1 cellular context compared by ENCODE assay signal in the genomic region with DNA sequence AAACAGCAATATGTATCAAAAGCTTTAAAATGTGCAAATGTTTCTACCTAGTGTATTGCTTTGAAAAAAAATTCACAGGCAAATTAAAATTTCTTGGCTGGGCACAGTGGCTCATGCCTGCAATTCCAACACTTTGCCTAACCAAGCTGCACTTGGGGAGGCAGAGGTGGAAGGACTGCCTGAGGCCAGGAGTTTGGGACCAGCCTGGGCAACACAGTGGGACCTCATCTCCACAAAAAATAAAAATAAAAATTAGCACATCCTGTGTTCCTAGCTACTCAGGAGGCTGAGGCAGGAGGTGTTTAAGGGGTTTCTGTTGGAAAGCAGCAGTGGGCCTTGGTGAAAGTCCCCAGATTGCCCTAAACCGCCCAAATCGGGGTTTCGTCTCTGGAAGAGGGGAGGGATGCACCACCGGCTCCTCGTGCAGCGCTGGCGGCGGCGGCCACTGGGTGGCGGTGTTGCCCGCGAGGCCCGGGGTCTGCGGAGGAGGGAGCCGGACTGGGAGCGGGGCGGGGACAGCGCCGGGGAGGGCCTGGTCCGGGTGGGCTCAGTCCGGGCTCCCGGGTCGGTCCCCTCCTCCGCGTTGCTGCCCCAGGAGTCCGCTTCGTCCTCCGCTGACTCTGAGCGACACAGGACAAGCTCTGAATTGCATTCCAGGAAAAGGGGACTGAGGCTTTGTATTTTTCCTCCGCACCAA.
TF ChIP-seq lines count a peak whose summit lies in the region.

No MANE protein-coding gene starts in this region.

TF ChIP-seq in HepG2, 621 proteins besides CTCF, POLR2A, EP300 and RAD21 (continued from another document):
- TF ChIP-seq, protein P1, sequence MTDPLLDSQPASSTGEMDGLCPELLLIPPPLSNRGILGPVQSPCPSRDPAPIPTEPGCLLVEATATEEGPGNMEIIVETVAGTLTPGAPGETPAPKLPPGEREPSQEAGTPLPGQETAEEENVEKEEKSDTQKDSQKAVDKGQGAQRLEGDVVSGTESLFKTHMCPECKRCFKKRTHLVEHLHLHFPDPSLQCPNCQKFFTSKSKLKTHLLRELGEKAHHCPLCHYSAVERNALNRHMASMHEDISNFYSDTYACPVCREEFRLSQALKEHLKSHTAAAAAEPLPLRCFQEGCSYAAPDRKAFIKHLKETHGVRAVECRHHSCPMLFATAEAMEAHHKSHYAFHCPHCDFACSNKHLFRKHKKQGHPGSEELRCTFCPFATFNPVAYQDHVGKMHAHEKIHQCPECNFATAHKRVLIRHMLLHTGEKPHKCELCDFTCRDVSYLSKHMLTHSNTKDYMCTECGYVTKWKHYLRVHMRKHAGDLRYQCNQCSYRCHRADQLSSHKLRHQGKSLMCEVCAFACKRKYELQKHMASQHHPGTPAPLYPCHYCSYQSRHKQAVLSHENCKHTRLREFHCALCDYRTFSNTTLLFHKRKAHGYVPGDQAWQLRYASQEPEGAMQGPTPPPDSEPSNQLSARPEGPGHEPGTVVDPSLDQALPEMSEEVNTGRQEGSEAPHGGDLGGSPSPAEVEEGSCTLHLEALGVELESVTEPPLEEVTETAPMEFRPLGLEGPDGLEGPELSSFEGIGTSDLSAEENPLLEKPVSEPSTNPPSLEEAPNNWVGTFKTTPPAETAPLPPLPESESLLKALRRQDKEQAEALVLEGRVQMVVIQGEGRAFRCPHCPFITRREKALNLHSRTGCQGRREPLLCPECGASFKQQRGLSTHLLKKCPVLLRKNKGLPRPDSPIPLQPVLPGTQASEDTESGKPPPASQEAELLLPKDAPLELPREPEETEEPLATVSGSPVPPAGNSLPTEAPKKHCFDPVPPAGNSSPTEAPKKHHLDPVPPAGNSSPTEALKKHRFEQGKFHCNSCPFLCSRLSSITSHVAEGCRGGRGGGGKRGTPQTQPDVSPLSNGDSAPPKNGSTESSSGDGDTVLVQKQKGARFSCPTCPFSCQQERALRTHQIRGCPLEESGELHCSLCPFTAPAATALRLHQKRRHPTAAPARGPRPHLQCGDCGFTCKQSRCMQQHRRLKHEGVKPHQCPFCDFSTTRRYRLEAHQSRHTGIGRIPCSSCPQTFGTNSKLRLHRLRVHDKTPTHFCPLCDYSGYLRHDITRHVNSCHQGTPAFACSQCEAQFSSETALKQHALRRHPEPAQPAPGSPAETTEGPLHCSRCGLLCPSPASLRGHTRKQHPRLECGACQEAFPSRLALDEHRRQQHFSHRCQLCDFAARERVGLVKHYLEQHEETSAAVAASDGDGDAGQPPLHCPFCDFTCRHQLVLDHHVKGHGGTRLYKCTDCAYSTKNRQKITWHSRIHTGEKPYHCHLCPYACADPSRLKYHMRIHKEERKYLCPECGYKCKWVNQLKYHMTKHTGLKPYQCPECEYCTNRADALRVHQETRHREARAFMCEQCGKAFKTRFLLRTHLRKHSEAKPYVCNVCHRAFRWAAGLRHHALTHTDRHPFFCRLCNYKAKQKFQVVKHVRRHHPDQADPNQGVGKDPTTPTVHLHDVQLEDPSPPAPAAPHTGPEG (CRISPR knock-in tag; IDR thresholded peaks at IDR 0.05) = no peak
- TF ChIP-seq ZFY (CRISPR knock-in tag; IDR thresholded peaks at IDR 0.05) (0 out of 2 replicates have a peak, but pooled peaks have one; percentile 20), SP140L (CRISPR knock-in tag; IDR thresholded peaks at IDR 0.05; ENCODE audit: borderline replicate concordance) (no peak)
